ENCODE assay signal across 1 cellular context in genomic region chr1:21013510-21013909, GRCh38.
TF ChIP-seq lines count a peak whose summit lies in the region.

No MANE protein-coding gene starts in this region.

TF ChIP-seq in IMR-90, 13 proteins besides CTCF, POLR2A, EP300 and RAD21:
- TF ChIP-seq ELK1 (IDR thresholded peaks at IDR 0.05; ENCODE audit: borderline replicate concordance, low read depth, low read length) (no peak), SMC3 (IDR thresholded peaks at IDR 0.05; ENCODE audit: low read depth, low read length) (no peak), BHLHE40 (IDR thresholded peaks at IDR 0.05; ENCODE audit: low read depth, low read length) (no peak), USF2 (IDR thresholded peaks at IDR 0.05; ENCODE audit: low read depth, low read length) (no peak), CEBPB (IDR thresholded peaks at IDR 0.05; ENCODE audit: low read depth, low read length) (no peak), MXI1 (IDR thresholded peaks at IDR 0.05; ENCODE audit: borderline replicate concordance, low read depth, low read length) (no peak), MAZ (IDR thresholded peaks at IDR 0.05; ENCODE audit: borderline replicate concordance, low read depth, low read length) (no peak), RFX5 (IDR thresholded peaks at IDR 0.05; ENCODE audit: low read depth, low read length) (no peak), RCOR1 (IDR thresholded peaks at IDR 0.05; ENCODE audit: insufficient replicate concordance, low read length) (no peak), MAFK (IDR thresholded peaks at IDR 0.05; ENCODE audit: low read depth, low read length) (no peak), CHD1 (IDR thresholded peaks at IDR 0.05; ENCODE audit: low read depth, low read length) (no peak), NFE2L2 (IDR thresholded peaks at IDR 0.05; ENCODE audit: low read depth, low read length) (no peak), FOS (IDR thresholded peaks at IDR 0.05; ENCODE audit: low read depth, low read length) (no peak)
